In genomic region chr9:96418074-96418919, GRCh38 we compare ENCODE assay signal across 1 cellular context.
A peak's percentile ranks its signal among the peaks of the same experiment; 100 is the strongest.
TF ChIP-seq lines count a peak whose summit lies in the region.

TSS of gene ZNF367 (minus strand) at chr9:96418370. CDS start at chr9:96418032, 338 bp downstream.

TF ChIP-seq in HEK293, 187 proteins besides CTCF, POLR2A, EP300 and RAD21 (continued from another document and continues in another):
- TF ChIP-seq ZNF10 (tag by site-specific recombination; IDR thresholded peaks at IDR 0.05) (peak; percentile 59; the same call in 1 of the 2 replicates), ZNF174 (tag by site-specific recombination; IDR thresholded peaks at IDR 0.05) (no peak), ZNF670 (tag by site-specific recombination; IDR thresholded peaks at IDR 0.05; ENCODE audit: low read depth) (no peak), SP2 (tag by site-specific recombination; IDR thresholded peaks at IDR 0.05) (peak; percentile 73), ZNF791 (tag by site-specific recombination; IDR thresholded peaks at IDR 0.05) (no peak), TRIM28 (IDR thresholded peaks at IDR 0.05; ENCODE audit: borderline replicate concordance, low read length) (no peak), ZNF513 (tag by site-specific recombination; IDR thresholded peaks at IDR 0.05) (no peak), ZNF654 (tag by site-specific recombination; IDR thresholded peaks at IDR 0.05; ENCODE audit: low read depth) (no peak), ZNF558 (tag by site-specific recombination; IDR thresholded peaks at IDR 0.05) (no peak), GLI2 (tag by site-specific recombination; IDR thresholded peaks at IDR 0.05; ENCODE audit: borderline replicate concordance, low read depth) (no peak), ZNF132 (tag by site-specific recombination; IDR thresholded peaks at IDR 0.05; ENCODE audit: borderline replicate concordance) (no peak), WT1 (tag by site-specific recombination; IDR thresholded peaks at IDR 0.05) (0 out of 2 replicates have a peak, but pooled peaks have one; percentile 12), SP7 (tag by site-specific recombination; IDR thresholded peaks at IDR 0.05) (peak; percentile 59; the same call in 1 of the 2 replicates), GLI4 (tag by site-specific recombination; IDR thresholded peaks at IDR 0.05) (0 out of 2 replicates have a peak, but pooled peaks have one; percentile 48), ZNF121 (tag by site-specific recombination; IDR thresholded peaks at IDR 0.05) (no peak), RBAK (tag by site-specific recombination; IDR thresholded peaks at IDR 0.05) (no peak), ZBTB10 (tag by site-specific recombination; IDR thresholded peaks at IDR 0.05) (peak; percentile 86), ZSCAN4 (tag by site-specific recombination; IDR thresholded peaks at IDR 0.05) (no peak), ZNF677 (tag by site-specific recombination; IDR thresholded peaks at IDR 0.05) (no peak), ZNF600 (tag by site-specific recombination; IDR thresholded peaks at IDR 0.05) (peak; percentile 94), ZNF391 (tag by site-specific recombination; IDR thresholded peaks at IDR 0.05; ENCODE audit: borderline replicate concordance, low read depth) (peak; percentile 66; the same call in 1 of the 2 replicates), ZBTB20 (tag by site-specific recombination; IDR thresholded peaks at IDR 0.05) (peak; percentile 44; the same call in 1 of the 2 replicates), ZNF629 (tag by site-specific recombination; IDR thresholded peaks at IDR 0.05) (peak; percentile 54), ZSCAN23 (tag by site-specific recombination; IDR thresholded peaks at IDR 0.05) (0 out of 2 replicates have a peak, but pooled peaks have one; percentile 27), KLF8 (tag by site-specific recombination; IDR thresholded peaks at IDR 0.05) (peak; percentile 58; the same call in 1 of the 2 replicates), ZNF555 (tag by site-specific recombination; conservative IDR thresholded peaks at IDR 0.05) (no peak), ZNF335 (tag by site-specific recombination; conservative IDR thresholded peaks at IDR 0.05) (peak; percentile 17), ZNF544 (tag by site-specific recombination; IDR thresholded peaks at IDR 0.05) (no peak), PRDM10 (tag by site-specific recombination; IDR thresholded peaks at IDR 0.05) (peak; percentile 44; the same call in 1 of the 2 replicates), ZIC2 (tag by site-specific recombination; IDR thresholded peaks at IDR 0.05) (peak; percentile 78), PRDM4 (tag by site-specific recombination; IDR thresholded peaks at IDR 0.05) (0 out of 2 replicates have a peak, but pooled peaks have one; percentile 17), ZFP69B (tag by site-specific recombination; IDR thresholded peaks at IDR 0.05) (0 out of 2 replicates have a peak, but pooled peaks have one; percentile 44), ZBTB7A (tag by site-specific recombination; IDR thresholded peaks at IDR 0.05; ENCODE audit: low read depth) (peak; percentile 68; the same call in 1 of the 2 replicates), ZNF324 (tag by site-specific recombination; IDR thresholded peaks at IDR 0.05) (no peak), ZNF2 (tag by site-specific recombination; IDR thresholded peaks at IDR 0.05) (peak; percentile 75), KLF9 (tag by site-specific recombination; IDR thresholded peaks at IDR 0.05; ENCODE audit: low read depth) (peak; percentile 62; the same call in 1 of the 2 replicates), MEIS1 (CRISPR knock-in tag; IDR thresholded peaks at IDR 0.05; ENCODE audit: borderline replicate concordance) (0 out of 2 replicates have a peak, but pooled peaks have one; percentile 37), ZNF280C (tag by site-specific recombination; IDR thresholded peaks at IDR 0.05) (no peak), ZSCAN30 (tag by site-specific recombination; IDR thresholded peaks at IDR 0.05) (peak; percentile 52), ZNF530 (tag by site-specific recombination; IDR thresholded peaks at IDR 0.05; ENCODE audit: low read depth) (no peak), ZNF16 (tag by site-specific recombination; IDR thresholded peaks at IDR 0.05; ENCODE audit: low read depth) (no peak), ZNF155 (tag by site-specific recombination; IDR thresholded peaks at IDR 0.05) (no peak), ZBTB26 (tag by site-specific recombination; optimal IDR thresholded peaks at IDR 0.05) (peak; percentile 70), ZNF664 (tag by site-specific recombination; IDR thresholded peaks at IDR 0.05) (no peak), TSHZ1 (tag by site-specific recombination; IDR thresholded peaks at IDR 0.05; ENCODE audit: borderline replicate concordance) (no peak)
